In genomic region chr6:163886394-163886793, GRCh38 we compare ENCODE assay signal across 32 cellular contexts.
"Had no signal": no experiment of that assay in that cellular context is flagged by ENCODE, and none has a peak within 500 bp of the region (broad histone marks: within the 10 kb centered on the region; RNA-seq: fewer than 3 reads in every experiment).

No MANE protein-coding gene starts in this region.

- H3K36me3 ChIP-seq: adrenal gland, breast epithelium, cardiac muscle cell, colonic mucosa, gastrocnemius medialis, heart left ventricle had no signal

- H3K9me3 ChIP-seq: adrenal gland, body of pancreas, breast epithelium, colonic mucosa, gastrocnemius medialis had no signal

- H3K27ac ChIP-seq: adrenal gland, body of pancreas, breast epithelium, cardiac muscle cell, colonic mucosa, dorsolateral prefrontal cortex, gastrocnemius medialis, heart left ventricle had no signal

- DNase-seq: activated CD4-positive, alpha-beta memory T cell treated with anti-CD3 and anti-CD28 coated beads for 36 hours; activated CD4-positive, alpha-beta T cell treated with anti-CD3 and anti-CD28 coated beads for 36 hours; activated CD4-positive, alpha-beta T cell treated with anti-CD3 and anti-CD28 coated beads, Interleukin-2, amount 10 ng/mL, durations not matched to agents 24 days and 14 days; activated CD4-positive, CD25-positive, alpha-beta regulatory T cell; activated CD4-positive, CD25-positive, alpha-beta regulatory T cell treated with anti-CD3 and anti-CD28 coated beads, Interleukin-2, amount 50 U/mL, for 72 hours; activated CD8-positive, alpha-beta memory T cell treated with anti-CD3 and anti-CD28 coated beads, Interleukin-2, amount 10 ng/mL, durations not matched to agents 7 days and 5 days; activated CD8-positive, alpha-beta memory T cell treated with anti-CD3 and anti-CD28 coated beads, Interleukin-2, amount 50 U/mL, for 4 hours; activated CD8-positive, alpha-beta T cell treated with anti-CD3 and anti-CD28 coated beads, Interleukin-2, amount 10 ng/mL, durations not matched to agents 7 days and 5 days; activated effector memory CD4-positive, alpha-beta T cell treated with anti-CD3 and anti-CD28 coated beads, Interleukin-2, amount 50 U/mL, for 16 hours; activated naive CD4-positive, alpha-beta T cell treated with anti-CD3 and anti-CD28 coated beads for 36 hours; activated naive CD8-positive, alpha-beta T cell treated with anti-CD3 and anti-CD28 coated beads for 36 hours; activated naive CD8-positive, alpha-beta T cell treated with anti-CD3 and anti-CD28 coated beads, Interleukin-2, amount 50 U/mL, for 24 hours; activated T-cell treated with anti-CD3 and anti-CD28 coated beads, Interleukin-2, amount 50 U/mL, for 1 hour; activated T-cell treated with anti-CD3 and anti-CD28 coated beads, Interleukin-2, amount 50 U/mL, for 48 hours; adrenal gland; amygdala; aorta; body of pancreas; central memory CD4-positive, alpha-beta T cell; cerebellar nuclear complex; colonic mucosa; dorsolateral prefrontal cortex; effector memory CD4-positive, alpha-beta T cell; endodermal cell; foreskin fibroblast; gastrocnemius medialis; glutamatergic neuron; heart left ventricle; T-helper 2 cell had no signal

- H3K4me1 ChIP-seq: adrenal gland, body of pancreas, breast epithelium, colonic mucosa, gastrocnemius medialis had no signal

- H3K4me3 ChIP-seq: adrenal gland, body of pancreas, breast epithelium, cardiac muscle cell, colonic mucosa, dorsolateral prefrontal cortex, gastrocnemius medialis, heart left ventricle had no signal

- H3K27me3 ChIP-seq: adrenal gland, body of pancreas, breast epithelium, cardiac muscle cell, colonic mucosa, dorsolateral prefrontal cortex, gastrocnemius medialis, heart left ventricle had no signal

- ATAC-seq: activated CD4-positive, alpha-beta T cell treated with anti-CD3 and anti-CD28 coated beads for 36 hours; activated CD8-positive, alpha-beta memory T cell treated with anti-CD3 and anti-CD28 coated beads, Interleukin-2, amount 10 ng/mL, durations not matched to agents 7 days and 5 days; activated CD8-positive, alpha-beta T cell treated with anti-CD3 and anti-CD28 coated beads, Interleukin-2, amount 10 ng/mL, durations not matched to agents 7 days and 5 days; activated naive CD8-positive, alpha-beta T cell treated with anti-CD3 and anti-CD28 coated beads, Interleukin-2, amount 50 U/mL, for 24 hours; body of pancreas; esophagus mucosa; gastrocnemius medialis; heart left ventricle had no signal
